Comparison of ENCODE assay signal across 8 cellular contexts in the genomic region with DNA sequence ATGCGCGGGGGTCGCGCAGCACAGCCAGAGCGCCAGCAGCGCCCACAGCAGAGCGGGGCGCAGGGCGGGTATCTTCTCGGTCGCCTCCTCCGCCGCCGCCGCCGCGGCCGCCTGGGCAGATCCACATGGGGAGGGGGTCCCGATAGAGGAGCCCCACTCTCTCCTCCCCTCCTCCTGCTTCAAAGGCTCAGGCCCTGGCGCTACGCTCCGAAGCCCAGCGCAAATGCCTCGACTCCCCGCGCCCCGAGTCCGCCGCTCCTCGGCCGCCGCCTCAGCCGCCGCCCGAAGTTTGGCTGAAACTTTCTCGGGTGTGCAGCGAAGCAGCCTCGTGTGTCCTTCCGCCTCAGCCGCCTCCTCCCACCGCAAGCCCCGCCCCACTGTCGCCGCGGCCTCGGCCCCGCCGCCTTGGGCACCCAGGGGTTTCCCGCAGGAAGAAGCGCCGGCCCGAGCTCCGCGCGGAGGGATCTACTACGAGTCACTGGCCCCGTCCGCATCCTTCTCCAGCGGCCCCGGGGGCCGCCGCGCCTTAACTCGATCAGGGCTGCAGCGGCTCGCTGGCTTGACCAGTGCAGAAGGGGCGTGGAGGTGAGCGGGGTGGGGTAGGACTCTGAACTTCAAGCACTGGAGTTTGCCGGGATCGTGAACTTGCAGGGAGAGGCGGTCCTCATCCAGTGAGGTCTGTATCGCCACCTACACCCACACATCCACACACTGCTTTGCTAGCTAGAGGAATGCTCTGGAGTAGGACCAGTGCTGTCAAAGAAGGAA. TPM values are rescaled to one million over a fixed set of nuclear protein-coding genes. Genes with fewer than 3 reads are reported as not detected.
DNase-seq lines count a peak whose midpoint lies in the region; ATAC-seq and TF ChIP-seq lines count a peak whose summit lies in the region.
"Not testable (repeated sequence)": the region's sequence is repeated elsewhere in the genome, so short reads cannot be mapped to it uniquely, and the experiment has no call there.

Gene NOTCH2NLA, minus strand, starts transcription at position 312 of the 768 bp plus-strand sequence. CDS start 39,684 bp downstream, outside the sequence.

- CTCF ChIA-PET in CD4-positive, alpha-beta T cell (lab: Charles Lee) = not testable (repeated sequence)

- not testable (repeated sequence) for H3K4me1 ChIP-seq in effector memory CD4-positive, alpha-beta T cell (ENCODE audit: control insufficient read depth, insufficient read depth, low read length, poor library complexity, severe bottlenecking)

- not testable (repeated sequence) for H3K27me3 ChIP-seq in CD4-positive, alpha-beta T cell (ENCODE audit: control insufficient read depth, insufficient read depth, low read length); effector memory CD4-positive, alpha-beta T cell (replicated peaks; ENCODE audit: control insufficient read depth, insufficient read depth, low read length, poor library complexity, severe bottlenecking); kidney epithelial cell (ENCODE audit: control insufficient read depth, insufficient read depth, low read length)

- H3K4me3 ChIP-seq in effector memory CD4-positive, alpha-beta T cell (ENCODE audit: insufficient read depth, low read depth, low read length, poor library complexity, severe bottlenecking) = peak within 1 kb of the TSS; percentile 45
- H3K4me3 ChIP-seq in kidney epithelial cell (ENCODE audit: low read depth, low read length) = peak within 1 kb of the TSS; percentile 50

- H3K9me3 ChIP-seq in CD4-positive, alpha-beta T cell (ENCODE audit: control insufficient read depth, low read length); effector memory CD4-positive, alpha-beta T cell (ENCODE audit: control insufficient read depth, low read length): not testable (repeated sequence)

- not testable (repeated sequence) for TF ChIP-seq CTCF in CD4-positive, alpha-beta T cell (IDR thresholded peaks at IDR 0.05); kidney epithelial cell (IDR thresholded peaks at IDR 0.05; ENCODE audit: insufficient read depth, low read length, poor library complexity, severe bottlenecking); progenitor cell of endocrine pancreas (IDR thresholded peaks at IDR 0.05; ENCODE audit: unreplicated experiment)

- not testable (repeated sequence) for H3K36me3 Mint-ChIP-seq in CD4-positive, alpha-beta T cell (ENCODE audit: low read depth); T-helper 1 cell treated with Interleukin-12 subunit alpha and Interleukin-12 subunit beta and Interleukin-4 antibody, amounts not matched to agents 30 μg/mL and 1 μg/mL, for 36 hours (ENCODE audit: low read depth); activated T-helper 17 cell treated with anti-CD3 and anti-CD28 coated beads, Interleukin-2, amount 50 U/mL, for 72 hours (ENCODE audit: low read depth); progenitor cell of endocrine pancreas (ENCODE audit: insufficient read depth)

- peak; percentile 71 for ATAC-seq in CD4-positive, alpha-beta T cell (ENCODE audit: poor library complexity)
- peak; percentile 66 for ATAC-seq in HG03354 (IDR thresholded peaks at IDR 0.05; ENCODE audit: poor library complexity, severe bottlenecking, unreplicated experiment)
- ATAC-seq in activated T-helper 17 cell treated with anti-CD3 and anti-CD28 coated beads, Interleukin-2, amount 50 U/mL, for 72 hours (replicated peaks) = peak; percentile 67
- peak; percentile 59 for ATAC-seq in stimulated activated naive CD8-positive, alpha-beta T cell treated with anti-CD3 and anti-CD28 coated beads, Interleukin-15, Interleukin-2, amounts not matched to agents 100 U/mL and 50 U/mL, for 24 hours

- POLR2A ChIA-PET in CD4-positive, alpha-beta T cell (lab: Charles Lee) = not testable (repeated sequence)

- peak in 7 of 10 experiments; percentile 2 to 59 (median 35) for DNase-seq in CD4-positive, alpha-beta T cell
- DNase-seq in effector memory CD4-positive, alpha-beta T cell = peak; percentile 3 to 41 (median 24)
- DNase-seq in kidney epithelial cell (ENCODE audit: low read depth) = not testable (repeated sequence)
- peak; percentile 8 for DNase-seq in progenitor cell of endocrine pancreas (ENCODE audit: low spot score, unreplicated experiment)
- DNase-seq in stimulated activated naive CD8-positive, alpha-beta T cell treated with anti-CD3 and anti-CD28 coated beads, Interleukin-15, Interleukin-2, amounts not matched to agents 100 U/mL and 50 U/mL, for 24 hours = peak; percentile 21

- H3K9me3 Mint-ChIP-seq in CD4-positive, alpha-beta T cell; T-helper 1 cell treated with Interleukin-12 subunit alpha and Interleukin-12 subunit beta and Interleukin-4 antibody, amounts not matched to agents 30 μg/mL and 1 μg/mL, for 36 hours; activated T-helper 17 cell treated with anti-CD3 and anti-CD28 coated beads, Interleukin-2, amount 50 U/mL, for 72 hours; progenitor cell of endocrine pancreas (ENCODE audit: low read depth): not testable (repeated sequence)

- not testable (repeated sequence) for H3K27me3 Mint-ChIP-seq in CD4-positive, alpha-beta T cell; T-helper 1 cell treated with Interleukin-12 subunit alpha and Interleukin-12 subunit beta and Interleukin-4 antibody, amounts not matched to agents 30 μg/mL and 1 μg/mL, for 36 hours (ENCODE audit: low read depth); activated T-helper 17 cell treated with anti-CD3 and anti-CD28 coated beads, Interleukin-2, amount 50 U/mL, for 72 hours; progenitor cell of endocrine pancreas

- peak within 1 kb of the TSS; percentile 56 for H3K27ac Mint-ChIP-seq in CD4-positive, alpha-beta T cell
- not testable (repeated sequence) for H3K27ac Mint-ChIP-seq in T-helper 1 cell treated with Interleukin-12 subunit alpha and Interleukin-12 subunit beta and Interleukin-4 antibody, amounts not matched to agents 30 μg/mL and 1 μg/mL, for 36 hours; activated T-helper 17 cell treated with anti-CD3 and anti-CD28 coated beads, Interleukin-2, amount 50 U/mL, for 72 hours; progenitor cell of endocrine pancreas

- H3K27ac ChIP-seq in CD4-positive, alpha-beta T cell (ENCODE audit: low read depth, low read length); effector memory CD4-positive, alpha-beta T cell (ENCODE audit: insufficient read depth, low read length, poor library complexity, severe bottlenecking): not testable (repeated sequence)

- not testable (repeated sequence) for H3K4me1 Mint-ChIP-seq in CD4-positive, alpha-beta T cell (ENCODE audit: low read depth); T-helper 1 cell treated with Interleukin-12 subunit alpha and Interleukin-12 subunit beta and Interleukin-4 antibody, amounts not matched to agents 30 μg/mL and 1 μg/mL, for 36 hours (ENCODE audit: low read depth); activated T-helper 17 cell treated with anti-CD3 and anti-CD28 coated beads, Interleukin-2, amount 50 U/mL, for 72 hours; progenitor cell of endocrine pancreas (ENCODE audit: low read depth)

- H3K36me3 ChIP-seq in effector memory CD4-positive, alpha-beta T cell (ENCODE audit: control insufficient read depth, insufficient read depth, low read length); kidney epithelial cell (ENCODE audit: control insufficient read depth, insufficient read depth, low read length): not testable (repeated sequence)

- peak within 1 kb of the TSS; percentile 85 for H3K4me3 Mint-ChIP-seq in CD4-positive, alpha-beta T cell
- peak within 1 kb of the TSS; percentile 80 for H3K4me3 Mint-ChIP-seq in T-helper 1 cell treated with Interleukin-12 subunit alpha and Interleukin-12 subunit beta and Interleukin-4 antibody, amounts not matched to agents 30 μg/mL and 1 μg/mL, for 36 hours
- H3K4me3 Mint-ChIP-seq in activated T-helper 17 cell treated with anti-CD3 and anti-CD28 coated beads, Interleukin-2, amount 50 U/mL, for 72 hours = peak within 1 kb of the TSS; percentile 41
- peak within 1 kb of the TSS; percentile 74 for H3K4me3 Mint-ChIP-seq in progenitor cell of endocrine pancreas (ENCODE audit: low read depth)

- intact Hi-C loops in CD4-positive, alpha-beta T cell (cut with DNase I, micrococcal nuclease) = not testable (repeated sequence)

RNA-seq across cellular contexts. Expression of gene NOTCH2NLA, which starts in this region (rescaled TPM):
- total RNA-seq in CD4-positive, alpha-beta T cell = 10 to 100 TPM; 18.2 to 21.3 TPM
- 10 to 100 TPM; 26.3 to 45.1 TPM for total RNA-seq in activated T-helper 17 cell treated with anti-CD3 and anti-CD28 coated beads, Interleukin-2, amount 50 U/mL, for 72 hours
- total RNA-seq in kidney epithelial cell = 44.1 and 51.8 TPM in 2 replicates
- total RNA-seq in progenitor cell of endocrine pancreas = 42.2 and 46.7 TPM in 2 replicates
